In the genomic region with DNA sequence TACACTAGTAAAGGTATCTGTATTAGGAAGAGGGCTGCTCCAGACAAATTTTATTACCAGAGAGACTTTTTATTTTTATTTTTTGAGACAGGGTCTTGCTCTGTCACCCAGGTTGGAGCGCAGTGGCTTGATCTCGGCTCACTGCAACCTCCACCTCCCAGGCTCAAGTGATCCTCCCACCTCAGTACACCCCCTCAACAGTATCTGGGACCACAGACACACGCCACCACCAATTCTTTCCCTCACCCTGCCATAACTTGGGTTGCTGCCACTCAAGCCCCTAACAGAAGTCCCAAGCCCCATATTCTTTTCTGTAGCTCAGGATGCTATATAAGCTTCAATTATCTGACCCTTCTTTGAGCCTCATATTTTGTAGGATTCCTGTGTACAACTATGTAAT, we compare ENCODE assay signal across 12 cellular contexts. TPM values are rescaled to one million over a fixed set of nuclear protein-coding genes. Genes with fewer than 3 reads are reported as not detected.
DNase-seq lines count a peak whose midpoint lies in the region; ATAC-seq lines count a peak whose summit lies in the region.
"Had no signal": no experiment of that assay in that cellular context is flagged by ENCODE, and none has a peak within 500 bp of the region (broad histone marks: within the 10 kb centered on the region; RNA-seq: fewer than 3 reads in every experiment).

No MANE protein-coding gene starts in this region.

- H3K27ac Mint-ChIP-seq in activated CD4-positive, alpha-beta T cell treated with anti-CD3 and anti-CD28 coated beads, Interleukin-2, amount 10 ng/mL, durations not matched to agents 24 days and 14 days, result peak overlapping the region; percentile 92
- H3K27ac Mint-ChIP-seq in activated T-helper 17 cell treated with anti-CD3 and anti-CD28 coated beads, Interleukin-2, amount 50 U/mL, for 72 hours, result peak overlapping the region; percentile 85
- peak overlapping the region; percentile 73 to 95 (median 90) for H3K27ac Mint-ChIP-seq in immature natural killer cell

- intact Hi-C loops in activated CD4-positive, alpha-beta T cell treated with anti-CD3 and anti-CD28 coated beads, Interleukin-2, amount 10 ng/mL, durations not matched to agents 24 days and 14 days (cut with micrococcal nuclease), result no loop called here

- no peaks in the 10 kb centered on the region for H3K9me3 Mint-ChIP-seq in activated CD4-positive, alpha-beta T cell treated with anti-CD3 and anti-CD28 coated beads, Interleukin-2, amount 10 ng/mL, durations not matched to agents 24 days and 14 days
- H3K9me3 Mint-ChIP-seq in activated T-helper 17 cell treated with anti-CD3 and anti-CD28 coated beads, Interleukin-2, amount 50 U/mL, for 72 hours, result no peaks in the 10 kb centered on the region
- H3K9me3 Mint-ChIP-seq in immature natural killer cell, result no peaks in the 10 kb centered on the region

- ATAC-seq in activated T-helper 17 cell treated with anti-CD3 and anti-CD28 coated beads, Interleukin-2, amount 50 U/mL, for 72 hours (replicated peaks), result no peak
- ATAC-seq in HG02678 (IDR thresholded peaks at IDR 0.05; ENCODE audit: unreplicated experiment), result no peak

- peak overlapping the region; percentile 85 for H3K27ac ChIP-seq in substantia nigra (ENCODE audit: low read depth, low read length, poor library complexity, severe bottlenecking)
- H3K27ac ChIP-seq: neutrophil had no signal

- peaks cover 98% of the 10 kb centered on the region for H3K36me3 Mint-ChIP-seq in activated CD4-positive, alpha-beta T cell treated with anti-CD3 and anti-CD28 coated beads, Interleukin-2, amount 10 ng/mL, durations not matched to agents 24 days and 14 days (ENCODE audit: low read depth)
- H3K36me3 Mint-ChIP-seq in activated T-helper 17 cell treated with anti-CD3 and anti-CD28 coated beads, Interleukin-2, amount 50 U/mL, for 72 hours (ENCODE audit: low read depth), result peaks cover 100% of the 10 kb centered on the region
- peaks cover 21 to 34% (median 32%) of the 10 kb centered on the region in 3 donors for H3K36me3 Mint-ChIP-seq in immature natural killer cell

- peaks cover 70% of the 10 kb centered on the region for H3K4me1 Mint-ChIP-seq in activated CD4-positive, alpha-beta T cell treated with anti-CD3 and anti-CD28 coated beads, Interleukin-2, amount 10 ng/mL, durations not matched to agents 24 days and 14 days
- peaks cover 47% of the 10 kb centered on the region for H3K4me1 Mint-ChIP-seq in activated T-helper 17 cell treated with anti-CD3 and anti-CD28 coated beads, Interleukin-2, amount 50 U/mL, for 72 hours
- peaks cover 97 to 100% of the 10 kb centered on the region in 2 donors for H3K4me1 Mint-ChIP-seq in immature natural killer cell

- peak overlapping the region; percentile 98 for H3K4me3 Mint-ChIP-seq in activated CD4-positive, alpha-beta T cell treated with anti-CD3 and anti-CD28 coated beads, Interleukin-2, amount 10 ng/mL, durations not matched to agents 24 days and 14 days
- peak overlapping the region; percentile 95 for H3K4me3 Mint-ChIP-seq in activated T-helper 17 cell treated with anti-CD3 and anti-CD28 coated beads, Interleukin-2, amount 50 U/mL, for 72 hours
- peak overlapping the region; percentile 80 to 85 (median 84) for H3K4me3 Mint-ChIP-seq in immature natural killer cell

- H3K27me3 Mint-ChIP-seq in activated CD4-positive, alpha-beta T cell treated with anti-CD3 and anti-CD28 coated beads, Interleukin-2, amount 10 ng/mL, durations not matched to agents 24 days and 14 days, result no peaks in the 10 kb centered on the region
- no peaks in the 10 kb centered on the region for H3K27me3 Mint-ChIP-seq in activated T-helper 17 cell treated with anti-CD3 and anti-CD28 coated beads, Interleukin-2, amount 50 U/mL, for 72 hours
- peaks cover 0 to 2% (median 0%) of the 10 kb centered on the region in 3 donors for H3K27me3 Mint-ChIP-seq in immature natural killer cell (ENCODE audit: low read depth in 3 of 3)

- DNase-seq in activated CD4-positive, alpha-beta T cell treated with anti-CD3 and anti-CD28 coated beads, Interleukin-2, amount 10 ng/mL, durations not matched to agents 24 days and 14 days, result no peak
- no peak for DNase-seq in activated CD4-positive, alpha-beta T cell treated with anti-CD3 and anti-CD28 coated beads for 4 hours
- DNase-seq in immature natural killer cell (no peak), substantia nigra (lab: John Stamatoyannopoulos, UW) (no peak), AG20443 (ENCODE audit: low spot score) (no peak), NCI-H1930 (lab: John Stamatoyannopoulos, UW) (no peak)
- DNase-seq: activated CD4-positive, alpha-beta T cell treated with anti-CD3 and anti-CD28 coated beads for 1 hour; cerebellar nuclear complex; Kasumi-1 had no signal

RNA-seq across cellular contexts. Expression of a gene that starts 6.9 kb away (rescaled TPM):
- total RNA-seq in activated CD4-positive, alpha-beta T cell treated with anti-CD3 and anti-CD28 coated beads, Interleukin-2, amount 10 ng/mL, durations not matched to agents 24 days and 14 days, result 379 and 381 TPM in 2 replicates
- 100 to 1,000 TPM in 1 of 2 donors, 10 to 100 TPM in 1; 86.7 to 134 TPM for total RNA-seq in activated T-helper 17 cell treated with anti-CD3 and anti-CD28 coated beads, Interleukin-2, amount 50 U/mL, for 72 hours
- 10 to 100 TPM; 30.9 to 60.4 (median 39.3) TPM for polyA plus RNA-seq in immature natural killer cell

RNA-seq across cellular contexts. Expression of a gene that starts 23.3 kb away (rescaled TPM):
- 60.1 and 61.3 TPM in 2 replicates for total RNA-seq in activated CD4-positive, alpha-beta T cell treated with anti-CD3 and anti-CD28 coated beads, Interleukin-2, amount 10 ng/mL, durations not matched to agents 24 days and 14 days
- total RNA-seq in activated T-helper 17 cell treated with anti-CD3 and anti-CD28 coated beads, Interleukin-2, amount 50 U/mL, for 72 hours, result 100 to 1,000 TPM; 122 to 142 TPM
- 1 to 10 TPM; 1.2 to 3.0 (median 1.8) TPM for polyA plus RNA-seq in immature natural killer cell
